In the genomic region with DNA sequence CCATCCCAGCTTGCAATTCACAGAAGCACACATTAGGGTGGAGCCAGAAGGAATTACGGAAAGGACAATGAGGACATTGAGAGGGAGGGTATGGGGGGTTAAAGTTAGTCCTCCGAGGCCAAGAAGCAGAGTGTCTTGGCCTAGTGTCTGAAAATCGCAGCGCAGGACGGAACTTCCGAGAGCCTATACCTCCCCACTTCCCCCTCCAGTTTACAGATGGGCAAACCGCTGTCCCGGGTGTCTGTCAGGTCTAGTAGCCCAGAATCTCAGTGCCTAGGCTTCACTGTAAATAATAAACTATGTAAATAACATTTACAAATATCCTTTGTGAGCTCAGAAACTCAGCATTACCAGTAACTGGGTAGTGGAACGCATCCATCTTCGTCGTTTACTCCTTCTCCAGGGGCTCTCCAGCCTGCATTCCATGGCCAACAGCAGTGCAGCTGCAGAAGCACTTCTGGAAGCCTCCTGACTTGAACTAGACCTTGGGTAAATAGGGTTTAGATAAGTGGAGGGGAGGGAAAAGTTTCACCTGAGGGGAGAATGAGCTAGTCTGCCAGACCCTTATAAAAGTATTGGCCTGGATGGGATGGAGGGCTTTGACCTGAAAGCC, we compare ENCODE assay signal across 1 cellular context.
TF ChIP-seq lines count a peak whose summit lies in the region.

No MANE protein-coding gene starts in this region.

TF ChIP-seq in IMR-90, 13 proteins besides CTCF, POLR2A, EP300 and RAD21 (continued from another document):
- TF ChIP-seq RCOR1 (IDR thresholded peaks at IDR 0.05; ENCODE audit: insufficient replicate concordance, low read length) (no peak), NFE2L2 (IDR thresholded peaks at IDR 0.05; ENCODE audit: low read depth, low read length) (no peak), CEBPB (IDR thresholded peaks at IDR 0.05; ENCODE audit: low read depth, low read length) (no peak), CHD1 (IDR thresholded peaks at IDR 0.05; ENCODE audit: low read depth, low read length) (no peak)
TF ChIP-seq in IMR-90: peak in this region for 0.
